In the genomic region with DNA sequence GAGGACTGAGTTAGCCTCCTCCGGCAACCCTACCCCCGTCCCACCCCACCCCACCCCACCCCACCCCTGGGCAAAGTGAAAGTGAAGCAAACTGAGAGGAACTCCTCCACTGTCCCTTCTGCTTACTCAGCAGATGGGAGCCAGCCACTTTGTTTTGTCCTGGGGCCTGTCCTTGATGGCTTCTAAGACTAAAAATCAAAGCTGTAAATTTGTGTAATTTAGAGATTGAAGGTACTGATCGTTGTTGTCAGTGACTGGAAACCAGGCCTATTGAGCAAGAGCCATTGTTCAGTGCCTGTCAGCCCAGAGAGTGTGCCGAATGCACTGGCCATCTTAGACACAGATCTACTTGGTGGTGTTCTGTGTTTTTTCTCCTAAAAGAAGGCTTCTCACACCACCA, we compare ENCODE assay signal across 10 cellular contexts.
DNase-seq lines count a peak whose midpoint lies in the region; ATAC-seq, FAIRE-seq and TF ChIP-seq lines count a peak whose summit lies in the region.
"Had no signal": no experiment of that assay in that cellular context is flagged by ENCODE, and none has a peak within 500 bp of the region (broad histone marks: within the 10 kb centered on the region; RNA-seq: fewer than 3 reads in every experiment).

No MANE protein-coding gene starts in this region.

- ATAC-seq in body of pancreas (peak; percentile 27), HG02763 (IDR thresholded peaks at IDR 0.05; ENCODE audit: unreplicated experiment) (no peak)

- peak overlapping the region; percentile 66 for H3K4me2 ChIP-seq in keratinocyte (ENCODE audit: control insufficient read depth, extremely low read depth, insufficient read depth, low read depth, low read length)
- peak overlapping the region; percentile 77 for H3K4me2 ChIP-seq in smooth muscle cell

- H3K9me3 ChIP-seq in HUES6 (ENCODE audit: control insufficient read depth, insufficient read depth, low read depth, low read length) (no peaks in the 10 kb centered on the region), body of pancreas (no peaks in the 10 kb centered on the region), keratinocyte (ENCODE audit: control insufficient read depth, low read depth, low read length) (no peaks in the 10 kb centered on the region), smooth muscle cell (replicated peaks; ENCODE audit: low read depth) (no peaks in the 10 kb centered on the region)

- TF ChIP-seq CTCF in body of pancreas (IDR thresholded peaks at IDR 0.05) (no peak), keratinocyte (optimal IDR thresholded peaks at IDR 0.05 in 1 of 3, IDR thresholded peaks at IDR 0.05 in 1 of 3, conservative IDR thresholded peaks at IDR 0.05 in 1 of 3; ENCODE audit: extremely low read depth in 1 of 3, insufficient read depth in 2 of 3, low read length in 3 of 3) (no peak), smooth muscle cell (IDR thresholded peaks at IDR 0.05; ENCODE audit: borderline replicate concordance, insufficient read depth, poor library complexity, severe bottlenecking) (no peak)

- H3K79me2 ChIP-seq in keratinocyte (ENCODE audit: control insufficient read depth, insufficient read depth, low read length) (peaks cover 94% of the 10 kb centered on the region), smooth muscle cell (ENCODE audit: low read depth) (peaks cover 100% of the 10 kb centered on the region)

- H4K20me1 ChIP-seq in keratinocyte (ENCODE audit: control insufficient read depth, extremely low read depth, insufficient read depth, low read length) (no peaks in the 10 kb centered on the region), smooth muscle cell (ENCODE audit: low read depth) (peaks cover 96% of the 10 kb centered on the region)

- H3F3A ChIP-seq in smooth muscle cell (ENCODE audit: low read depth): peaks cover 48% of the 10 kb centered on the region

- H2AFZ ChIP-seq in keratinocyte (ENCODE audit: control insufficient read depth, low read length): no peak overlapping the region
- H2AFZ ChIP-seq in smooth muscle cell (ENCODE audit: low read depth): no peak overlapping the region

- H3K27ac ChIP-seq in HUES6 (ENCODE audit: low read depth, low read length) (peak overlapping the region; percentile 16; the same call in 1 of the 2 replicates), body of pancreas (peak overlapping the region in 3 of 4 donors; percentile 1 to 53 (median 2)), keratinocyte (ENCODE audit: control insufficient read depth, insufficient read depth, low read length) (peak overlapping the region; percentile 34), smooth muscle cell (ENCODE audit: low read depth) (peak overlapping the region; percentile 96)

- intact Hi-C loops in body of pancreas (cut with DNase I): no loop called here

- dilution Hi-C loops in keratinocyte (cut with MboI; ENCODE audit: extremely low pct_ligation_motif_present, low sequenced_read_pairs): no loop called here

- peaks cover 60% of the 10 kb centered on the region for H3K4me1 ChIP-seq in HUES6 (ENCODE audit: control insufficient read depth, insufficient read depth, low read length)
- H3K4me1 ChIP-seq in body of pancreas: no peaks in the 10 kb centered on the region
- peaks cover 45% of the 10 kb centered on the region for H3K4me1 ChIP-seq in keratinocyte (ENCODE audit: control insufficient read depth, extremely low read depth, insufficient read depth, low read length)
- H3K4me1 ChIP-seq in smooth muscle cell (ENCODE audit: low read depth): peaks cover 64% of the 10 kb centered on the region

- WGBS in body of pancreas, 2 donors: 28 to 34% methylated on average over 4 of the region's 4 CpGs
- 6% methylated on average over 4 of the region's 4 CpGs for WGBS in smooth muscle cell (ENCODE audit: low lambda C conversion rate)

- H3K4me3 ChIP-seq in HUES6 (ENCODE audit: low read depth, low read length): no peak overlapping the region
- no peak overlapping the region for H3K4me3 ChIP-seq in body of pancreas
- peak overlapping the region in 1 of 3 experiments; percentile 14 for H3K4me3 ChIP-seq in keratinocyte (ENCODE audit: control insufficient read depth in 2 of 3, extremely low read depth in 1 of 3, insufficient read depth in 2 of 3, low read depth in 1 of 3, low read length in 3 of 3)
- peak overlapping the region; percentile 3 for H3K4me3 ChIP-seq in smooth muscle cell

- no peak for TF ChIP-seq POLR2A in body of pancreas (IDR thresholded peaks at IDR 0.05)

- H3K9me1 ChIP-seq in keratinocyte (ENCODE audit: control insufficient read depth, extremely low read depth, insufficient read depth, low read length): no peaks in the 10 kb centered on the region

- DNase-seq in body of pancreas (peak in 1 of 4 donors; percentile 10), keratinocyte (ENCODE audit: low read depth, low spot score) (no peak), smooth muscle cell (lab: John Stamatoyannopoulos, UW; ENCODE audit: unreplicated experiment) (no peak), NK-92 (lab: John Stamatoyannopoulos, UW; ENCODE audit: unreplicated experiment) (no peak), OCI-M2 (lab: John Stamatoyannopoulos, UW; ENCODE audit: unreplicated experiment) (no peak), NCI-H2081 (lab: John Stamatoyannopoulos, UW) (no peak)
- DNase-seq: NCI-H2081 treated with DMSO at 0.1 percent for 48 hours; stimulated activated CD4-positive, alpha-beta T cell treated with anti-CD3 and anti-CD28 coated beads, Interleukin-15, amount 100 ng/mL, for 24 hours had no signal

- peak; percentile 84 for FAIRE-seq in keratinocyte (lab: Jason Lieb, UNC)

- H3K9ac ChIP-seq in HUES6 (ENCODE audit: low read length) (peak overlapping the region; percentile 23), keratinocyte (ENCODE audit: control insufficient read depth, extremely low read depth, insufficient read depth, low read length) (no peak overlapping the region), smooth muscle cell (ENCODE audit: low read depth) (peak overlapping the region; percentile 18)

- H3K27me3 ChIP-seq in HUES6 (ENCODE audit: control insufficient read depth, insufficient read depth, low read length) (no peaks in the 10 kb centered on the region), body of pancreas (no peaks in the 10 kb centered on the region), keratinocyte (ENCODE audit: control insufficient read depth, extremely low read depth, insufficient read depth, low read length) (no peaks in the 10 kb centered on the region), smooth muscle cell (ENCODE audit: low read depth) (no peaks in the 10 kb centered on the region)

- H3K36me3 ChIP-seq in HUES6 (ENCODE audit: control insufficient read depth, insufficient read depth, low read length) (no peaks in the 10 kb centered on the region), body of pancreas (replicated peaks in 1 of 2; ENCODE audit: insufficient read depth in 1 of 2, low read depth in 2 of 2) (no peaks in the 10 kb centered on the region), keratinocyte (ENCODE audit: control insufficient read depth in 2 of 2, extremely low read depth in 1 of 2, insufficient read depth in 2 of 2, low read length in 2 of 2) (peaks cover 5 to 15% of the 10 kb centered on the region in 2 experiments), smooth muscle cell (ENCODE audit: low read depth) (no peaks in the 10 kb centered on the region)

Comparison
In these comparisons a context has a peak if more than half of its experiments do, and no peak if none do; other contexts are left out.
1. H3K27ac ChIP-seq: peak in every context shown above with its lines; median percentile 96 in smooth muscle cell; 34 in keratinocyte; 16 in HUES6; 2 in body of pancreas.